ENCODE assay signal across 11 cellular contexts in the genomic region with DNA sequence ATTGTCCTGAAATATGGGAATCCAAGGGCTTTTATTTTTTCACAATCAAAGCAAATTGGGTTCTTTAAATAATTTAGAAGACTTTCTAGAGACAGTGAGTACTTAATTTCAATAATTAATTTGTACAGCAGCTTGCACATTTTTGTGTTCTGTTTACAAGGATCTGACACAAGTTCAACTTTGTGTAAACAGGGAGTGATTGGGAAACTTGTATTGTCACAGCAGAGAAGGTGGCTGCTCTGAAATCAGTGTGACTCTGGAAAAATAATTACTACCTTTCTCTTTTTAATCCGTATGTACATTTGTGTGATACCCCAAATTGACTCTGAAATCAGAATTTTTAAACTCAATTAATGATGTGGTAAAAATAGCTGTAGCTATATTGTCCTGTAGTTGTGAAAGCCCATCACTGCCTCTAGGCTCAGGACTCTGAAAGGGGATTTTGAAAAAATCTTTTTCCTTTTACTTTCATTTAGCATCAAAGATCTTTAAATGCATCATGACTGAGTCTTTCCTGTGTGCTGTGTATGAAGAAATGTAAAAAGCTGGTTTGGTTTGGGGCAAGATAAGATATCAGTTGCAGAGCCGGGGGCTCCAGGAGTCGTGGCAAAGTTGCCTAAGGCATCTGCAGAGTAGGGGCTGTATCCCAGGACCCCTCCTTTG. TPM values are rescaled to one million over a fixed set of nuclear protein-coding genes. Genes with fewer than 3 reads are reported as not detected.
A peak's percentile ranks its signal among the peaks of the same experiment; 100 is the strongest.
DNase-seq lines count a peak whose midpoint lies in the region; ATAC-seq, FAIRE-seq and TF ChIP-seq lines count a peak whose summit lies in the region.
"Had no signal": no experiment of that assay in that cellular context is flagged by ENCODE, and none has a peak within 500 bp of the region (broad histone marks: within the 10 kb centered on the region; RNA-seq: fewer than 3 reads in every experiment).

No MANE protein-coding gene starts in this region.

- FAIRE-seq in HepG2 (lab: Jason Lieb, UNC), result no peak

- TF ChIP-seq EP300 in HepG2 (IDR thresholded peaks at IDR 0.05; ENCODE audit: low read depth in 2 of 2, low read length in 2 of 2), result no peak
- no peak for TF ChIP-seq EP300 in HepG2 (CRISPR knock-in tag; IDR thresholded peaks at IDR 0.05; ENCODE audit: borderline replicate concordance)

- no peaks in the 10 kb centered on the region for H3K36me3 ChIP-seq in liver (ENCODE audit: control insufficient read depth in 4 of 4, insufficient read depth in 3 of 4, low read depth in 1 of 4, low read length in 3 of 4)
- H3K36me3 ChIP-seq in HepG2 (replicated peaks in 1 of 2; ENCODE audit: control insufficient read depth in 1 of 2, insufficient read depth in 2 of 2, low read length in 2 of 2), result no peaks in the 10 kb centered on the region
- no peaks in the 10 kb centered on the region for H3K36me3 ChIP-seq in smooth muscle cell (ENCODE audit: low read depth)

- no peak overlapping the region for H3K9ac ChIP-seq in liver (ENCODE audit: low read depth in 1 of 2, low read length in 2 of 2)
- H3K9ac ChIP-seq in HepG2 (ENCODE audit: insufficient read depth, low read depth, low read length), result no peak overlapping the region
- H3K9ac ChIP-seq in smooth muscle cell (ENCODE audit: low read depth), result no peak overlapping the region

- DNase-seq in HepG2 (ENCODE audit: low spot score) (no peak), smooth muscle cell (lab: John Stamatoyannopoulos, UW; ENCODE audit: unreplicated experiment) (no peak), RKO (ENCODE audit: low spot score) (no peak), NCI-H748 (lab: John Stamatoyannopoulos, UW; ENCODE audit: unreplicated experiment) (no peak), HPDE6-E6E7 (ENCODE audit: extremely low spot score) (no peak)
- DNase-seq: glutamatergic neuron; midbrain; stimulated activated naive CD4-positive, alpha-beta T cell had no signal

- H3K4me2 ChIP-seq in HepG2 (ENCODE audit: low read depth, low read length), result no peak overlapping the region
- H3K4me2 ChIP-seq in smooth muscle cell, result no peak overlapping the region

- no peaks in the 10 kb centered on the region for H3K79me2 ChIP-seq in HepG2 (ENCODE audit: insufficient read depth, low read length)
- no peaks in the 10 kb centered on the region for H3K79me2 ChIP-seq in smooth muscle cell (ENCODE audit: low read depth)

- H3K27ac ChIP-seq in liver (ENCODE audit: low read depth in 1 of 2, low read length in 2 of 2) (no peak overlapping the region), HepG2 (ENCODE audit: extremely low read length, insufficient read depth, low read length) (no peak overlapping the region), smooth muscle cell (ENCODE audit: low read depth) (no peak overlapping the region)

- H3K4me1 ChIP-seq in liver (ENCODE audit: control insufficient read depth in 4 of 4, insufficient read depth in 4 of 4, low read length in 3 of 4), result peaks cover 0 to 15% (median 13%) of the 10 kb centered on the region in 4 donors
- H3K4me1 ChIP-seq in HepG2 (ENCODE audit: insufficient read depth, low read length), result no peaks in the 10 kb centered on the region
- H3K4me1 ChIP-seq in smooth muscle cell (ENCODE audit: low read depth), result no peaks in the 10 kb centered on the region

- TF ChIP-seq POLR2A in HepG2 (IDR thresholded peaks at IDR 0.05; ENCODE audit: insufficient read depth in 1 of 2, low read depth in 2 of 2, low read length in 2 of 2), result no peak

- no peak for TF ChIP-seq RAD21 in liver (IDR thresholded peaks at IDR 0.05)
- TF ChIP-seq RAD21 in HepG2 (CRISPR knock-in tag; IDR thresholded peaks at IDR 0.05), result no peak

- CTCF ChIA-PET in HepG2 (lab: Yijun Ruan, JAX; ENCODE audit: low intra/inter-chr PET ratio, low total read pairs), result interaction anchor here (2.3 kb wide), 1 partner anchor 414 kb away, joined by 33 read pairs; no protein-coding TSS in a partner anchor

- no peaks in the 10 kb centered on the region for H3F3A ChIP-seq in smooth muscle cell (ENCODE audit: low read depth)

- H3K4me3 ChIP-seq in liver (ENCODE audit: low read depth in 1 of 3, low read length in 3 of 3) (no peak overlapping the region), HepG2 (replicated peaks in 1 of 3; ENCODE audit: insufficient read depth in 1 of 3, low read depth in 2 of 3, low read length in 3 of 3) (no peak overlapping the region), smooth muscle cell (no peak overlapping the region)

- WGBS in liver, result 61% methylated on average over 3 of the region's 3 CpGs
- WGBS in HepG2 (ENCODE audit: low lambda C conversion rate), result 9% methylated on average over 3 of the region's 3 CpGs
- 42% methylated on average over 3 of the region's 3 CpGs for WGBS in smooth muscle cell (ENCODE audit: low lambda C conversion rate)

- in situ Hi-C loops in HepG2 (cut with HindIII; ENCODE audit: extremely low pct_ligation_motif_present, low pct_unique_long_range_greater_than_20kb), result loop anchor here (5.0 to 25.0 kb wide), 2 partner anchors 410 to 740 kb away; no protein-coding TSS in a partner anchor

- BruUV-seq in HepG2 (replicated peaks; lab: Mats Ljungman, UMichigan), result no TSS peak

- intact Hi-C loops in HepG2 (cut with micrococcal nuclease; ENCODE audit: unreplicated experiment), result no loop called here

- H3K27me3 ChIP-seq in liver (ENCODE audit: control insufficient read depth in 4 of 4, insufficient read depth in 4 of 4, low read length in 3 of 4) (no peaks in the 10 kb centered on the region), HepG2 (ENCODE audit: control insufficient read depth in 1 of 2, insufficient read depth in 2 of 2, low read length in 2 of 2) (peaks cover 0 to 10% of the 10 kb centered on the region in 2 experiments; a peak in 2 of 5 replicates), smooth muscle cell (ENCODE audit: low read depth) (peaks cover 8% of the 10 kb centered on the region)

- H3K9me3 ChIP-seq in liver (ENCODE audit: control insufficient read depth in 4 of 4, low read length in 3 of 4), result no peaks in the 10 kb centered on the region
- H3K9me3 ChIP-seq in HepG2 (ENCODE audit: low read length), result no peaks in the 10 kb centered on the region
- H3K9me3 ChIP-seq in smooth muscle cell (replicated peaks; ENCODE audit: low read depth), result no peaks in the 10 kb centered on the region

- no peak for ATAC-seq in HepG2
- ATAC-seq in HG02759 (IDR thresholded peaks at IDR 0.05; ENCODE audit: unreplicated experiment), result peak; percentile 80
- ATAC-seq in HG03520 (IDR thresholded peaks at IDR 0.05; ENCODE audit: unreplicated experiment), result peak; percentile 93

- TF ChIP-seq CTCF in liver (IDR thresholded peaks at IDR 0.05; ENCODE audit: low read depth, low read length, missing input control), result no peak
- no peak for TF ChIP-seq CTCF in HepG2 (CRISPR knock-in tag; IDR thresholded peaks at IDR 0.05)
- no peak for TF ChIP-seq CTCF in smooth muscle cell (IDR thresholded peaks at IDR 0.05; ENCODE audit: borderline replicate concordance, insufficient read depth, poor library complexity, severe bottlenecking)

- H2AFZ ChIP-seq in HepG2 (ENCODE audit: low read length), result no peak overlapping the region
- H2AFZ ChIP-seq in smooth muscle cell (ENCODE audit: low read depth), result no peak overlapping the region

- POLR2A ChIA-PET in HepG2 (lab: Yijun Ruan, JAX), result no interaction called here

- H4K20me1 ChIP-seq in HepG2 (ENCODE audit: insufficient read depth, low read length) (no peaks in the 10 kb centered on the region), smooth muscle cell (ENCODE audit: low read depth) (no peaks in the 10 kb centered on the region)

TF ChIP-seq in liver, 16 proteins besides CTCF, POLR2A, EP300 and RAD21 (continues in another document):
- TF ChIP-seq NR2F2 (IDR thresholded peaks at IDR 0.05) (no peak), JUND (IDR thresholded peaks at IDR 0.05) (no peak), TAF1 (conservative IDR thresholded peaks at IDR 0.05) (no peak), GABPA (IDR thresholded peaks at IDR 0.05 in 1 of 2, conservative IDR thresholded peaks at IDR 0.05 in 1 of 2) (no peak)

TF ChIP-seq in HepG2, 621 proteins besides CTCF, POLR2A, EP300 and RAD21 (continues in another document):
- no peak for TF ChIP-seq RNF2 (conservative IDR thresholded peaks at IDR 0.05; ENCODE audit: low read depth)
- TF ChIP-seq HMGA1 (CRISPR knock-in tag; conservative IDR thresholded peaks at IDR 0.05), result no peak
- TF ChIP-seq RBM22 (optimal IDR thresholded peaks at IDR 0.05; ENCODE audit: low read length), result no peak
- TF ChIP-seq SATB2 (CRISPR knock-in tag; IDR thresholded peaks at IDR 0.05), result no peak
- TF ChIP-seq ZNF124 (CRISPR knock-in tag; IDR thresholded peaks at IDR 0.05), result no peak
- no peak for TF ChIP-seq ZNF652 (CRISPR knock-in tag; IDR thresholded peaks at IDR 0.05; ENCODE audit: borderline replicate concordance, low read depth)
- TF ChIP-seq ZNF292 (CRISPR knock-in tag; IDR thresholded peaks at IDR 0.05; ENCODE audit: borderline replicate concordance, low read depth), result no peak
- no peak for TF ChIP-seq KMT2B (CRISPR knock-in tag; IDR thresholded peaks at IDR 0.05)

RNA-seq across cellular contexts. Expression of a gene that starts 45.1 kb away (rescaled TPM):
- total RNA-seq in liver (10 to 100 TPM; 74.1 to 84.7 TPM), HepG2 (2016; rRNA removed; fragmentation: Illumina TruSeq; extraction: Trizol) (22.2 and 37.9 TPM in 2 replicates), smooth muscle cell (91.5 and 95.0 TPM in 2 replicates)
- polyA plus RNA-seq in liver (10 to 100 TPM; 30.4 to 46.5 TPM), HepG2 (2011; rRNA removed) (14.1 and 17.3 TPM in 2 replicates), smooth muscle cell (60.1 and 64.7 TPM in 2 replicates)
- total RNA-seq in HepG2 (2016; cell fraction: cytosol; rRNA removed; fragmentation: Illumina TruSeq; extraction: Trizol; ENCODE audit: low read depth), result 3.8 and 4.9 TPM in 2 replicates
- 21.6 and 36.2 TPM in 2 replicates for total RNA-seq in HepG2 (2016; cell fraction: insoluble cytoplasmic fraction; rRNA removed; fragmentation: Illumina TruSeq; extraction: Trizol)
- 10.8 and 12.8 TPM in 2 replicates for total RNA-seq in HepG2 (2016; cell fraction: membrane; rRNA removed; fragmentation: Illumina TruSeq; extraction: Trizol)
- 33.7 and 34.4 TPM in 2 replicates for total RNA-seq in HepG2 (2016; cell fraction: nucleus; rRNA removed; fragmentation: Illumina TruSeq; extraction: Trizol)
- polyA plus RNA-seq in HepG2 (2011; cell fraction: cytosol; rRNA removed), result 12.4 and 18.8 TPM in 2 replicates
- polyA plus RNA-seq in HepG2 (2011; cell fraction: nucleus; rRNA removed), result 6.1 and 11.0 TPM in 2 replicates
- 12.0 TPM in 2 replicates for polyA plus RNA-seq in HepG2 (2012)
- 3.1 and 3.5 TPM in 2 replicates for polyA plus RNA-seq in HepG2 (2016; cell fraction: cytosol; fragmentation: Illumina TruSeq; extraction: Trizol; ENCODE audit: low read depth)
- polyA plus RNA-seq in HepG2 (2016; cell fraction: insoluble cytoplasmic fraction; fragmentation: Illumina TruSeq; extraction: Trizol; ENCODE audit: low read depth), result 14.9 and 17.8 TPM in 2 replicates
- polyA plus RNA-seq in HepG2 (2016; cell fraction: membrane; fragmentation: Illumina TruSeq; extraction: Trizol; ENCODE audit: low read depth), result 6.8 and 8.3 TPM in 2 replicates
- polyA plus RNA-seq in HepG2 (2016; cell fraction: nucleus; fragmentation: Illumina TruSeq; extraction: Trizol; ENCODE audit: insufficient read depth, low read depth), result 32.0 and 32.3 TPM in 2 replicates
- 33.8 and 90.6 TPM in 2 replicates for polyA minus RNA-seq in HepG2 (2011; rRNA and poly(A)+ RNA removed; ENCODE audit: low replicate concordance)
- polyA minus RNA-seq in HepG2 (2011; cell fraction: cytosol; rRNA and poly(A)+ RNA removed), result 8.3 and 9.5 TPM in 2 replicates
- polyA minus RNA-seq in HepG2 (2011; cell fraction: nucleus; rRNA and poly(A)+ RNA removed), result 26.8 and 27.5 TPM in 2 replicates
